In genomic region chr2:70403267-70404053, GRCh38 we compare ENCODE assay signal across 17 cellular contexts.
DNase-seq lines count a peak whose midpoint lies in the region; ATAC-seq, FAIRE-seq and TF ChIP-seq lines count a peak whose summit lies in the region.
"Had no signal": no experiment of that assay in that cellular context is flagged by ENCODE, and none has a peak within 500 bp of the region (broad histone marks: within the 10 kb centered on the region; RNA-seq: fewer than 3 reads in every experiment).

No MANE protein-coding gene starts in this region.

- H3K36me3 ChIP-seq in keratinocyte (ENCODE audit: control insufficient read depth in 2 of 2, extremely low read depth in 1 of 2, insufficient read depth in 2 of 2, low read length in 2 of 2) (no peaks in the 10 kb centered on the region), Karpas-422 (ENCODE audit: insufficient read depth, low read length) (no peaks in the 10 kb centered on the region)
- H3K36me3 ChIP-seq: ascending aorta, left ventricle myocardium inferior, suprapubic skin had no signal

- H3K4me1 ChIP-seq in keratinocyte (ENCODE audit: control insufficient read depth, extremely low read depth, insufficient read depth, low read length) (peaks cover 5% of the 10 kb centered on the region), Karpas-422 (ENCODE audit: low read length) (no peaks in the 10 kb centered on the region)
- H3K4me1 ChIP-seq: ascending aorta, left ventricle myocardium inferior, suprapubic skin had no signal

- H3K79me2 ChIP-seq in keratinocyte (ENCODE audit: control insufficient read depth, insufficient read depth, low read length) (no peaks in the 10 kb centered on the region), Karpas-422 (ENCODE audit: low read length) (no peaks in the 10 kb centered on the region)

- H2AFZ ChIP-seq in keratinocyte (ENCODE audit: control insufficient read depth, low read length): peak overlapping the region; percentile 62
- H2AFZ ChIP-seq in Karpas-422 (ENCODE audit: low read length): no peak overlapping the region

- TF ChIP-seq EP300 in Ishikawa (IDR thresholded peaks at IDR 0.05; ENCODE audit: borderline replicate concordance): no peak

- no peaks in the 10 kb centered on the region for H3K9me3 ChIP-seq in keratinocyte (ENCODE audit: control insufficient read depth, low read depth, low read length)
- no peaks in the 10 kb centered on the region for H3K9me3 ChIP-seq in Karpas-422 (ENCODE audit: low read length)
- H3K9me3 ChIP-seq: ascending aorta, left ventricle myocardium inferior, SK-N-SH, suprapubic skin had no signal

- H4K20me1 ChIP-seq in keratinocyte (ENCODE audit: control insufficient read depth, extremely low read depth, insufficient read depth, low read length): no peaks in the 10 kb centered on the region
- H4K20me1 ChIP-seq in Karpas-422 (ENCODE audit: insufficient read depth, low read depth, low read length): no peaks in the 10 kb centered on the region

- H3K36me3 Mint-ChIP-seq in naive thymus-derived CD8-positive, alpha-beta T cell: no peaks in the 10 kb centered on the region
- H3K36me3 Mint-ChIP-seq: naive thymus-derived CD4-positive, alpha-beta T cell had no signal

- H3K9ac ChIP-seq in keratinocyte (ENCODE audit: control insufficient read depth, extremely low read depth, insufficient read depth, low read length): no peak overlapping the region
- H3K9ac ChIP-seq in Karpas-422 (ENCODE audit: low read length): no peak overlapping the region
- H3K9ac ChIP-seq: SK-N-SH had no signal

- POLR2A ChIA-PET in naive thymus-derived CD8-positive, alpha-beta T cell (lab: Charles Lee): no interaction called here

- H3K27me3 Mint-ChIP-seq in naive thymus-derived CD8-positive, alpha-beta T cell: peaks cover 3 to 13% (median 6%) of the 10 kb centered on the region in 5 donors

- H3K4me3 Mint-ChIP-seq in naive thymus-derived CD8-positive, alpha-beta T cell: no peak overlapping the region
- H3K4me3 Mint-ChIP-seq: B cell; naive thymus-derived CD4-positive, alpha-beta T cell had no signal

- H3K27ac Mint-ChIP-seq in naive thymus-derived CD8-positive, alpha-beta T cell: peak overlapping the region in 1 of 10 donors; percentile 35
- H3K27ac Mint-ChIP-seq: B cell; naive thymus-derived CD4-positive, alpha-beta T cell had no signal

- peaks cover 0 to 4% (median 0%) of the 10 kb centered on the region in 9 donors for H3K9me3 Mint-ChIP-seq in naive thymus-derived CD8-positive, alpha-beta T cell

- no peaks in the 10 kb centered on the region for H3K9me2 ChIP-seq in Karpas-422 (replicated peaks; ENCODE audit: insufficient read depth, low read length)
- H3K9me2 ChIP-seq: SK-N-SH had no signal

- TF ChIP-seq CTCF in keratinocyte (optimal IDR thresholded peaks at IDR 0.05 in 1 of 3, IDR thresholded peaks at IDR 0.05 in 1 of 3, conservative IDR thresholded peaks at IDR 0.05 in 1 of 3; ENCODE audit: extremely low read depth in 1 of 3, insufficient read depth in 2 of 3, low read length in 3 of 3): no peak

- H3K4me2 ChIP-seq in keratinocyte (ENCODE audit: control insufficient read depth, extremely low read depth, insufficient read depth, low read depth, low read length) (no peak overlapping the region), Karpas-422 (ENCODE audit: low read depth, low read length, poor library complexity, severe bottlenecking) (no peak overlapping the region)
- H3K4me2 ChIP-seq: SK-N-SH had no signal

- no peak for ATAC-seq in naive thymus-derived CD8-positive, alpha-beta T cell
- ATAC-seq: naive thymus-derived CD4-positive, alpha-beta T cell had no signal

- H3K4me1 Mint-ChIP-seq in naive thymus-derived CD8-positive, alpha-beta T cell: peaks cover 0 to 5% (median 0%) of the 10 kb centered on the region in 4 donors
- H3K4me1 Mint-ChIP-seq: B cell had no signal

- TF ChIP-seq RAD21 in Ishikawa (IDR thresholded peaks at IDR 0.05; ENCODE audit: low read depth): no peak

- H3K27me3 ChIP-seq in keratinocyte (ENCODE audit: control insufficient read depth, extremely low read depth, insufficient read depth, low read length) (no peaks in the 10 kb centered on the region), Karpas-422 (ENCODE audit: low read length) (no peaks in the 10 kb centered on the region)
- H3K27me3 ChIP-seq: ascending aorta had no signal

- no peaks in the 10 kb centered on the region for H3K9me1 ChIP-seq in keratinocyte (ENCODE audit: control insufficient read depth, extremely low read depth, insufficient read depth, low read length)

- H3K27ac ChIP-seq in keratinocyte (ENCODE audit: control insufficient read depth, insufficient read depth, low read length): no peak overlapping the region
- H3K27ac ChIP-seq in Karpas-422 (ENCODE audit: low read length): no peak overlapping the region
- H3K27ac ChIP-seq: ascending aorta, left ventricle myocardium inferior, suprapubic skin had no signal

- H3K4me3 ChIP-seq in keratinocyte (ENCODE audit: control insufficient read depth in 2 of 3, extremely low read depth in 1 of 3, insufficient read depth in 2 of 3, low read depth in 1 of 3, low read length in 3 of 3): no peak overlapping the region
- no peak overlapping the region for H3K4me3 ChIP-seq in Karpas-422 (ENCODE audit: low read length)
- H3K4me3 ChIP-seq: ascending aorta, left ventricle myocardium inferior, suprapubic skin had no signal

- DNase-seq in DMS53 (lab: John Stamatoyannopoulos, UW): peak; percentile 89
- DNase-seq in NCI-H82 (lab: John Stamatoyannopoulos, UW): peak; percentile 77
- DNase-seq in keratinocyte (ENCODE audit: low read depth, low spot score): no peak
- DNase-seq in Karpas-422: no peak
- no peak for DNase-seq in naive thymus-derived CD8-positive, alpha-beta T cell
- no peak for DNase-seq in activated CD8-positive, alpha-beta memory T cell treated with anti-CD3 and anti-CD28 coated beads, Interleukin-2, amount 50 U/mL, for 4 hours
- DNase-seq in dermis blood vessel endothelial cell: no peak
- DNase-seq: activated effector memory CD4-positive, alpha-beta T cell treated with Interleukin-2 at 50 U/mL for 16 hours; GF-D8; left ventricle myocardium inferior; naive thymus-derived CD4-positive, alpha-beta T cell; NCI-H1092 treated with DMSO at 0.1 percent for 48 hours; SK-N-SH had no signal

- no peak for FAIRE-seq in keratinocyte (lab: Jason Lieb, UNC)

- dilution Hi-C loops in keratinocyte (cut with MboI; ENCODE audit: extremely low pct_ligation_motif_present, low sequenced_read_pairs): no loop called here

TF ChIP-seq in Ishikawa, 13 proteins besides CTCF, POLR2A, EP300 and RAD21:
- TF ChIP-seq NFIC (IDR thresholded peaks at IDR 0.05): peak; percentile 64
- no peak for TF ChIP-seq TAF1 (IDR thresholded peaks at IDR 0.05; ENCODE audit: low read depth)
- TF ChIP-seq YY1 (IDR thresholded peaks at IDR 0.05; ENCODE audit: low read depth): no peak

Comparison
In these comparisons a context has a peak if more than half of its experiments do, and no peak if none do; other contexts are left out.
1. DNase-seq: peak in DMS53 (single experiment) and NCI-H82 (single experiment); none in keratinocyte (single experiment), Karpas-422 (single experiment), naive thymus-derived CD8-positive, alpha-beta T cell (0 of 10), activated CD8-positive, alpha-beta memory T cell treated with anti-CD3 and anti-CD28 coated beads, Interleukin-2, amount 50 U/mL, for 4 hours (single experiment) and dermis blood vessel endothelial cell (single experiment).